In the genomic region with DNA sequence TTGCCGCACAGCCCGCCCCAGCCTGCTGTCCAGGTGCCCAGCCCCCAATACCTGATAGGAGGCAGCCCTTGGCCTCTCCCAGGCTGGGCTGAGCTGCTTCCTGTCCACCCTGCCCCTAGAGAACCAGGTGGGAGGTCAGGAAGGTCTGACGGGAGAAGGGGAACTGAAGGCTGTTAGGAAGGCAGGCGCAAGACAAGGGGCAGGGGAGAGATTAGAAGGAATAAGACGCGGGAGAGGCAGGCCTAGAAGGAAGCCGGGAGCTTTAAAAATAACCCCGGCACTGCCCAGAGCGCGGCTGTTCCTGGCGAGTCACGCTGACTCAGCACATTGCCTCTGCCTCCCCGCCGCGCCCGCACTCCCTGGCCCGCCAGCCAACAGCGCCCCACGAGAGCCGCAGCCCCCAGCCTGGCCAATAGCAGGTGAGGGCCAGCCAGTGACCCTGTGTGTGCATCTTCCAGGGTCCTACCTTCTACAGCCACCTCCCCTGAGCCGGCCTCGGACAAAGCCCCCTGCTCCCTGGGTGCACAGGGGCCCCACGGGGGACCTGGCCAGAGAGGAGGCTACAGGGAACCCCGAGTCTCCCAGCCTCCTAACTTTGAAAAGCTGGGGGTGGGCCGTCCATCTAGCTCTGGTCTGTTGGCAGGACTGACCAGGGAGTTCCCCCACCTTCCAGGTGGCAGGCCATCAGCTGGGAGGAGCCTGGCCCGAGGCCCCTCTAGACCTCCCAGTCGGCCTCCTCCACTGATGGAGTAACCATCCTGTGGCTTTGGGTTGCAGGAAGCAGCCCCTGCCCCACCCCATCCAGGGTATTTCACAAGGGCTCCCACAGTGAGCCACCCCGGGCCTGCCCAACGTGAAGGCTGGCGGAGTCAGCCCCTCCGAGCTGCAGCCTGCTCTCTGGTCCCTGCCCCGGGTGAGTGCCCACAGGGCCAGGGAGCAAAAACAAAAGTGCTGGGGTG, we compare ENCODE assay signal across 1 cellular context.
TF ChIP-seq lines count a peak whose summit lies in the region.

No MANE protein-coding gene starts in this region.

TF ChIP-seq in WTC11, 78 proteins besides CTCF, POLR2A, EP300 and RAD21:
- TF ChIP-seq, protein P1, sequence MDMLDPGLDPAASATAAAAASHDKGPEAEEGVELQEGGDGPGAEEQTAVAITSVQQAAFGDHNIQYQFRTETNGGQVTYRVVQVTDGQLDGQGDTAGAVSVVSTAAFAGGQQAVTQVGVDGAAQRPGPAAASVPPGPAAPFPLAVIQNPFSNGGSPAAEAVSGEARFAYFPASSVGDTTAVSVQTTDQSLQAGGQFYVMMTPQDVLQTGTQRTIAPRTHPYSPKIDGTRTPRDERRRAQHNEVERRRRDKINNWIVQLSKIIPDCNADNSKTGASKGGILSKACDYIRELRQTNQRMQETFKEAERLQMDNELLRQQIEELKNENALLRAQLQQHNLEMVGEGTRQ (CRISPR knock-in tag; IDR thresholded peaks at IDR 0.05): peak; percentile 27; the same call in 1 of the 2 replicates
- TF ChIP-seq NFE2L1 (CRISPR knock-in tag; IDR thresholded peaks at IDR 0.05) (peak; percentile 98), SP1 (CRISPR knock-in tag; conservative IDR thresholded peaks at IDR 0.05) (0 out of 2 replicates have a peak, but pooled peaks have one; percentile 30), ZNF423 (CRISPR knock-in tag; IDR thresholded peaks at IDR 0.05) (0 out of 2 replicates have a peak, but pooled peaks have one; percentile 10), NFYB (CRISPR knock-in tag; conservative IDR thresholded peaks at IDR 0.05; ENCODE audit: low read depth) (peak; percentile 42)
- TF ChIP-seq, protein P2, sequence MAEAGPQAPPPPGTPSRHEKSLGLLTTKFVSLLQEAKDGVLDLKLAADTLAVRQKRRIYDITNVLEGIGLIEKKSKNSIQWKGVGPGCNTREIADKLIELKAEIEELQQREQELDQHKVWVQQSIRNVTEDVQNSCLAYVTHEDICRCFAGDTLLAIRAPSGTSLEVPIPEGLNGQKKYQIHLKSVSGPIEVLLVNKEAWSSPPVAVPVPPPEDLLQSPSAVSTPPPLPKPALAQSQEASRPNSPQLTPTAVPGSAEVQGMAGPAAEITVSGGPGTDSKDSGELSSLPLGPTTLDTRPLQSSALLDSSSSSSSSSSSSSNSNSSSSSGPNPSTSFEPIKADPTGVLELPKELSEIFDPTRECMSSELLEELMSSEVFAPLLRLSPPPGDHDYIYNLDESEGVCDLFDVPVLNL (CRISPR knock-in tag; IDR thresholded peaks at IDR 0.05; ENCODE audit: borderline replicate concordance, low read depth): no peak
- TF ChIP-seq, protein P3, sequence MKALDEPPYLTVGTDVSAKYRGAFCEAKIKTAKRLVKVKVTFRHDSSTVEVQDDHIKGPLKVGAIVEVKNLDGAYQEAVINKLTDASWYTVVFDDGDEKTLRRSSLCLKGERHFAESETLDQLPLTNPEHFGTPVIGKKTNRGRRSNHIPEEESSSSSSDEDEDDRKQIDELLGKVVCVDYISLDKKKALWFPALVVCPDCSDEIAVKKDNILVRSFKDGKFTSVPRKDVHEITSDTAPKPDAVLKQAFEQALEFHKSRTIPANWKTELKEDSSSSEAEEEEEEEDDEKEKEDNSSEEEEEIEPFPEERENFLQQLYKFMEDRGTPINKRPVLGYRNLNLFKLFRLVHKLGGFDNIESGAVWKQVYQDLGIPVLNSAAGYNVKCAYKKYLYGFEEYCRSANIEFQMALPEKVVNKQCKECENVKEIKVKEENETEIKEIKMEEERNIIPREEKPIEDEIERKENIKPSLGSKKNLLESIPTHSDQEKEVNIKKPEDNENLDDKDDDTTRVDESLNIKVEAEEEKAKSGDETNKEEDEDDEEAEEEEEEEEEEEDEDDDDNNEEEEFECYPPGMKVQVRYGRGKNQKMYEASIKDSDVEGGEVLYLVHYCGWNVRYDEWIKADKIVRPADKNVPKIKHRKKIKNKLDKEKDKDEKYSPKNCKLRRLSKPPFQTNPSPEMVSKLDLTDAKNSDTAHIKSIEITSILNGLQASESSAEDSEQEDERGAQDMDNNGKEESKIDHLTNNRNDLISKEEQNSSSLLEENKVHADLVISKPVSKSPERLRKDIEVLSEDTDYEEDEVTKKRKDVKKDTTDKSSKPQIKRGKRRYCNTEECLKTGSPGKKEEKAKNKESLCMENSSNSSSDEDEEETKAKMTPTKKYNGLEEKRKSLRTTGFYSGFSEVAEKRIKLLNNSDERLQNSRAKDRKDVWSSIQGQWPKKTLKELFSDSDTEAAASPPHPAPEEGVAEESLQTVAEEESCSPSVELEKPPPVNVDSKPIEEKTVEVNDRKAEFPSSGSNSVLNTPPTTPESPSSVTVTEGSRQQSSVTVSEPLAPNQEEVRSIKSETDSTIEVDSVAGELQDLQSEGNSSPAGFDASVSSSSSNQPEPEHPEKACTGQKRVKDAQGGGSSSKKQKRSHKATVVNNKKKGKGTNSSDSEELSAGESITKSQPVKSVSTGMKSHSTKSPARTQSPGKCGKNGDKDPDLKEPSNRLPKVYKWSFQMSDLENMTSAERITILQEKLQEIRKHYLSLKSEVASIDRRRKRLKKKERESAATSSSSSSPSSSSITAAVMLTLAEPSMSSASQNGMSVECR (CRISPR knock-in tag; IDR thresholded peaks at IDR 0.05; ENCODE audit: borderline replicate concordance): no peak
- TF ChIP-seq, protein P4, sequence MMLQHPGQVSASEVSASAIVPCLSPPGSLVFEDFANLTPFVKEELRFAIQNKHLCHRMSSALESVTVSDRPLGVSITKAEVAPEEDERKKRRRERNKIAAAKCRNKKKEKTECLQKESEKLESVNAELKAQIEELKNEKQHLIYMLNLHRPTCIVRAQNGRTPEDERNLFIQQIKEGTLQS (CRISPR knock-in tag; conservative IDR thresholded peaks at IDR 0.05): no peak
TF ChIP-seq in WTC11: peak in this region for 5.
